1 cellular context compared by ENCODE assay signal in genomic region chr5:64854855-64855254, GRCh38.
TF ChIP-seq lines count a peak whose summit lies in the region.

No MANE protein-coding gene starts in this region.

TF ChIP-seq in GM23338, 12 proteins besides CTCF, POLR2A, EP300 and RAD21 (continued from another document):
- no peak for TF ChIP-seq REST (IDR thresholded peaks at IDR 0.05; ENCODE audit: unreplicated experiment)
- TF ChIP-seq EZH2phosphoT487 (IDR thresholded peaks at IDR 0.05; ENCODE audit: unreplicated experiment), result no peak
- no peak for TF ChIP-seq STAT1 (IDR thresholded peaks at IDR 0.05; ENCODE audit: unreplicated experiment)
- TF ChIP-seq POLR2AphosphoS5 (IDR thresholded peaks at IDR 0.05; ENCODE audit: low read depth), result no peak
- no peak for TF ChIP-seq ZNF331 (CRISPR knock-in tag; IDR thresholded peaks at IDR 0.05; ENCODE audit: low read depth)
- TF ChIP-seq EZH2 (IDR thresholded peaks at IDR 0.05; ENCODE audit: low read depth, unreplicated experiment), result no peak
